9 cellular contexts compared by ENCODE assay signal in genomic region chr1:238951809-238952208, GRCh38.
DNase-seq lines count a peak whose midpoint lies in the region; ATAC-seq and TF ChIP-seq lines count a peak whose summit lies in the region.
"Had no signal": no experiment of that assay in that cellular context is flagged by ENCODE, and none has a peak within 500 bp of the region (broad histone marks: within the 10 kb centered on the region; RNA-seq: fewer than 3 reads in every experiment).

No MANE protein-coding gene starts in this region.

- ATAC-seq in left lobe of liver (peak; percentile 88), GM19324 (IDR thresholded peaks at IDR 0.05; ENCODE audit: low FRiP score, unreplicated experiment) (no peak), omental fat pad (ENCODE audit: low FRiP score) (no peak)
- ATAC-seq: stimulated activated effector memory CD8-positive, alpha-beta T cell treated with anti-CD3 and anti-CD28 coated beads, Interleukin-12 subunit alpha, Interleukin-12 subunit beta, amount 100 ng/mL, for 72 hours had no signal

- no peak for TF ChIP-seq CTCF in omental fat pad (IDR thresholded peaks at IDR 0.05)

- peak; percentile 9 for DNase-seq in CD1c-positive myeloid dendritic cell (ENCODE audit: extremely low spot score)
- DNase-seq in Kasumi-1 (lab: John Stamatoyannopoulos, UW) = peak; percentile 25 to 58
- DNase-seq in amniotic epithelial cell (ENCODE audit: low read depth) = peak; percentile 23
- DNase-seq in left lobe of liver (ENCODE audit: low spot score) = no peak
- no peak for DNase-seq in NCI-H2227 (lab: John Stamatoyannopoulos, UW; ENCODE audit: unreplicated experiment)
- DNase-seq in omental fat pad (ENCODE audit: low spot score) = no peak
- DNase-seq in GF-D8 (lab: John Stamatoyannopoulos, UW) = no peak

Comparison
In these comparisons a context has a peak if more than half of its experiments do, and no peak if none do; other contexts are left out.
1. DNase-seq: peak in CD1c-positive myeloid dendritic cell (single experiment), Kasumi-1 (2 of 2) and amniotic epithelial cell (single experiment); none in left lobe of liver (single experiment), NCI-H2227 (single experiment), omental fat pad (single experiment) and GF-D8 (single experiment).